ENCODE assay signal across 17 cellular contexts in genomic region chr19:50230379-50231351, GRCh38. TPM values are rescaled to one million over a fixed set of nuclear protein-coding genes. Genes with fewer than 3 reads are reported as not detected.
A peak's percentile ranks its signal among the peaks of the same experiment; 100 is the strongest.
DNase-seq lines count a peak whose midpoint lies in the region; ATAC-seq and TF ChIP-seq lines count a peak whose summit lies in the region.
"Had no signal": no experiment of that assay in that cellular context is flagged by ENCODE, and none has a peak within 500 bp of the region (broad histone marks: within the 10 kb centered on the region; RNA-seq: fewer than 3 reads in every experiment).

No MANE protein-coding gene starts in this region.

- intact Hi-C loops in gastrocnemius medialis (cut with DNase I; ENCODE audit: low total_unique reads): no loop called here

- DNase-seq in GM23338 (ENCODE audit: low spot score): peak; percentile 85
- DNase-seq in RPMI8226: peak; percentile 21
- peak; percentile 71 for DNase-seq in iPS-NIHi11 (ENCODE audit: low spot score)
- DNase-seq in gastrocnemius medialis: peak in 1 of 2 donors; percentile 38
- no peak for DNase-seq in AG20443 (ENCODE audit: low spot score)
- DNase-seq in GF-D8 (lab: John Stamatoyannopoulos, UW): no peak
- DNase-seq: effector memory CD4-positive, alpha-beta T cell; GM23248; hippocampal formation; NCI-H2029; NCI-H526; PC-9; stimulated activated CD4-positive, alpha-beta T cell treated with anti-CD3 and anti-CD28 coated beads, Interleukin-12 subunit alpha, Interleukin-12 subunit beta, amount 100 ng/mL, for 4 hours had no signal

- 0 out of 2 replicates have a peak, but pooled peaks cover 3% of the 10 kb centered on the region for H3F3A ChIP-seq in GM23338 (replicated peaks; ENCODE audit: low read depth)

- H3K36me3 ChIP-seq in GM23338 (ENCODE audit: insufficient read depth): no peaks in the 10 kb centered on the region
- H3K36me3 ChIP-seq in gastrocnemius medialis: peaks cover 0 to 7% of the 10 kb centered on the region in 2 donors

- no peaks in the 10 kb centered on the region for H3K27me3 ChIP-seq in GM23338 (ENCODE audit: insufficient read depth)
- H3K27me3 ChIP-seq in gastrocnemius medialis: no peaks in the 10 kb centered on the region
- H3K27me3 ChIP-seq: tibial nerve had no signal

- in situ Hi-C loops in gastrocnemius medialis (cut with MboI; ENCODE audit: low sequenced_read_pairs in 4 of 4): no loop called here

- ATAC-seq in GM23338: no peak
- ATAC-seq in gastrocnemius medialis: no peak
- ATAC-seq in GM19395 (IDR thresholded peaks at IDR 0.05; ENCODE audit: unreplicated experiment): no peak
- ATAC-seq: activated T-helper 17 cell treated with anti-CD3 and anti-CD28 coated beads, Interleukin-2, amount 50 U/mL, for 72 hours; stimulated activated memory B cell treated with anti-CD40 and anti-IgM and Interleukin-4, amounts not matched to agents 10 μg/mL and 1 μg/mL and 100 μg/mL, for 72 hours had no signal

- H3K4me1 Mint-ChIP-seq in GM23338: no peaks in the 10 kb centered on the region
- H3K4me1 Mint-ChIP-seq: activated T-helper 17 cell treated with anti-CD3 and anti-CD28 coated beads, Interleukin-2, amount 50 U/mL, for 72 hours; stimulated activated memory B cell treated with anti-CD40 and anti-IgM and Interleukin-4, amounts not matched to agents 10 μg/mL and 1 μg/mL and 100 μg/mL, for 72 hours had no signal

- no peak overlapping the region for H3K4me3 Mint-ChIP-seq in GM23338
- H3K4me3 Mint-ChIP-seq: activated T-helper 17 cell treated with anti-CD3 and anti-CD28 coated beads, Interleukin-2, amount 50 U/mL, for 72 hours; stimulated activated memory B cell treated with anti-CD40 and anti-IgM and Interleukin-4, amounts not matched to agents 10 μg/mL and 1 μg/mL and 100 μg/mL, for 72 hours had no signal

- H3K27ac ChIP-seq in GM23338 (ENCODE audit: low read depth) (no peak overlapping the region), gastrocnemius medialis (peak overlapping the region; percentile 17 to 91 (median 57))
- H3K27ac ChIP-seq: GM23248, PC-9, tibial nerve had no signal

- H3K4me2 ChIP-seq in GM23338: peak overlapping the region; percentile 38; the same call in 1 of the 2 replicates
- H3K4me2 ChIP-seq: PC-9 had no signal

- H4K20me1 ChIP-seq in GM23338 (replicated peaks; ENCODE audit: insufficient read depth): no peaks in the 10 kb centered on the region

- H3K9me2 ChIP-seq in GM23338 (ENCODE audit: insufficient read depth): no peaks in the 10 kb centered on the region

- peaks cover 87% of the 10 kb centered on the region for H3K9me3 Mint-ChIP-seq in GM23338
- H3K9me3 Mint-ChIP-seq: activated T-helper 17 cell treated with anti-CD3 and anti-CD28 coated beads, Interleukin-2, amount 50 U/mL, for 72 hours; stimulated activated memory B cell treated with anti-CD40 and anti-IgM and Interleukin-4, amounts not matched to agents 10 μg/mL and 1 μg/mL and 100 μg/mL, for 72 hours had no signal

- no peaks in the 10 kb centered on the region for H3K79me2 ChIP-seq in GM23338 (replicated peaks; ENCODE audit: insufficient read depth)

- TF ChIP-seq CTCF in GM23338 (conservative IDR thresholded peaks at IDR 0.05; ENCODE audit: low read depth in 2 of 2) (peak; percentile 67 to 78), gastrocnemius medialis (IDR thresholded peaks at IDR 0.05 in 4 of 5, conservative IDR thresholded peaks at IDR 0.05 in 1 of 5) (no peak)

- H3K4me1 ChIP-seq in GM23338 (ENCODE audit: insufficient read depth) (peaks cover 10% of the 10 kb centered on the region; the same call in 1 of the 2 replicates), gastrocnemius medialis (peaks cover 14 to 20% of the 10 kb centered on the region in 2 donors)

- H3K9me3 ChIP-seq in gastrocnemius medialis: no peaks in the 10 kb centered on the region
- H3K9me3 ChIP-seq: tibial nerve had no signal

- no peak for TF ChIP-seq POLR2A in gastrocnemius medialis (IDR thresholded peaks at IDR 0.05)

- peaks cover 3% of the 10 kb centered on the region for H3K27me3 Mint-ChIP-seq in GM23338 (ENCODE audit: insufficient read depth, low read depth, poor library complexity)

- no peak overlapping the region for H2AFZ ChIP-seq in GM23338
- H2AFZ ChIP-seq: GM23248, PC-9 had no signal

- H3K4me3 ChIP-seq in GM23338 (peak overlapping the region; percentile 34; the same call in 1 of the 2 replicates), gastrocnemius medialis (no peak overlapping the region)
- H3K4me3 ChIP-seq: GM23248, PC-9, tibial nerve had no signal

- H3K36me3 Mint-ChIP-seq in GM23338 (ENCODE audit: low read depth): peaks cover 27% of the 10 kb centered on the region
- H3K36me3 Mint-ChIP-seq: stimulated activated memory B cell treated with anti-CD40 and anti-IgM and Interleukin-4, amounts not matched to agents 10 μg/mL and 1 μg/mL and 100 μg/mL, for 72 hours had no signal

- no peak overlapping the region for H3K27ac Mint-ChIP-seq in GM23338
- H3K27ac Mint-ChIP-seq: activated T-helper 17 cell treated with anti-CD3 and anti-CD28 coated beads, Interleukin-2, amount 50 U/mL, for 72 hours; stimulated activated memory B cell treated with anti-CD40 and anti-IgM and Interleukin-4, amounts not matched to agents 10 μg/mL and 1 μg/mL and 100 μg/mL, for 72 hours had no signal

TF ChIP-seq in GM23338, 12 proteins besides CTCF, POLR2A, EP300 and RAD21 (continues in another document):
- no peak for TF ChIP-seq ZNF331 (CRISPR knock-in tag; IDR thresholded peaks at IDR 0.05; ENCODE audit: low read depth)
- TF ChIP-seq EZH2 (IDR thresholded peaks at IDR 0.05; ENCODE audit: low read depth, unreplicated experiment): no peak
- no peak for TF ChIP-seq STAT1 (IDR thresholded peaks at IDR 0.05; ENCODE audit: unreplicated experiment)
- no peak for TF ChIP-seq EZH2phosphoT487 (IDR thresholded peaks at IDR 0.05; ENCODE audit: unreplicated experiment)
- TF ChIP-seq ZNF462 (CRISPR knock-in tag; IDR thresholded peaks at IDR 0.05): no peak

RNA-seq across cellular contexts. Expression of gene MYH14, which starts 27.2 kb away (rescaled TPM):
- 25.5 and 27.3 TPM in 2 replicates for total RNA-seq in GM23338 (2014; rRNA removed; shearing (Covaris generic))
- 27.5 and 29.1 TPM in 2 replicates for polyA plus RNA-seq in GM23338 (2016; fragmentation: Nextera tagmentation; extraction: Ambion mirVana)
- 100 to 1,000 TPM; 103 to 174 (median 141) TPM for total RNA-seq in gastrocnemius medialis
- total RNA-seq: activated T-helper 17 cell treated with anti-CD3 and anti-CD28 coated beads, Interleukin-2, amount 50 U/mL, for 72 hours; GM23248 had no signal
- polyA plus RNA-seq: GM23248 had no signal

Comparison
In these comparisons a context has a peak if more than half of its experiments do, and no peak if none do; other contexts are left out.
1. DNase-seq: peak in GM23338 (single experiment), RPMI8226 (single experiment) and iPS-NIHi11 (single experiment); none in AG20443 (single experiment) and GF-D8 (single experiment).
2. CTCF ChIP-seq: peak in GM23338 (2 of 2); none in gastrocnemius medialis (0 of 5).